In genomic region chr1:247331526-247332214, GRCh38 we compare ENCODE assay signal across 7 cellular contexts. TPM values are rescaled to one million over a fixed set of nuclear protein-coding genes. Genes with fewer than 3 reads are reported as not detected.
A peak's percentile ranks its signal among the peaks of the same experiment; 100 is the strongest.
DNase-seq lines count a peak whose midpoint lies in the region; ATAC-seq, FAIRE-seq and TF ChIP-seq lines count a peak whose summit lies in the region.

Gene ZNF496, minus strand, starts transcription at chr1:247331867. Its CDS starts 2,289 bp downstream, at chr1:247329578.

- peaks cover 72% of the 10 kb centered on the region for H4K20me1 ChIP-seq in astrocyte (ENCODE audit: insufficient read depth, low read length)

- peak within 1 kb of the TSS; percentile 32 for H3K27ac Mint-ChIP-seq in T-helper 17 cell
- peak within 1 kb of the TSS; percentile 72 for H3K27ac Mint-ChIP-seq in astrocyte (ENCODE audit: unreplicated experiment)

- H3K36me3 Mint-ChIP-seq in T-helper 17 cell (ENCODE audit: low read depth), result peaks cover 2% of the 10 kb centered on the region
- peaks cover 10% of the 10 kb centered on the region for H3K36me3 Mint-ChIP-seq in astrocyte (ENCODE audit: low read depth, unreplicated experiment)

- H3K4me1 Mint-ChIP-seq in T-helper 17 cell, result peaks cover 18% of the 10 kb centered on the region
- peaks cover 30% of the 10 kb centered on the region for H3K4me1 Mint-ChIP-seq in astrocyte (ENCODE audit: low read depth, unreplicated experiment)

- no peaks in the 10 kb centered on the region for H3K27me3 ChIP-seq in astrocyte (ENCODE audit: insufficient read depth, low read length)

- H3K27ac ChIP-seq in astrocyte (ENCODE audit: low read depth, low read length), result peak within 1 kb of the TSS; percentile 85

- H3K79me2 ChIP-seq in astrocyte (ENCODE audit: insufficient read depth, low read length), result peaks cover 75% of the 10 kb centered on the region

- peak within 1 kb of the TSS; percentile 89 for H2AFZ ChIP-seq in astrocyte (ENCODE audit: low read depth, low read length)

- DNase-seq in NCI-H1417 (lab: John Stamatoyannopoulos, UW), result peak; percentile 73 to 82 (median 81)
- DNase-seq in T-helper 17 cell, result peak in 2 of 3 donors; percentile 11 to 23
- peak; percentile 82 for DNase-seq in astrocyte (ENCODE audit: low read depth)
- DNase-seq in hepatic stellate cell (ENCODE audit: low spot score), result peak; percentile 87
- peak; percentile 50 for DNase-seq in renal cortical epithelial cell (ENCODE audit: low read depth)

- peak within 1 kb of the TSS; percentile 70 for H3K4me3 ChIP-seq in astrocyte (ENCODE audit: insufficient read depth, low read depth, low read length)

- H3K4me3 Mint-ChIP-seq in T-helper 17 cell, result peak within 1 kb of the TSS; percentile 96
- H3K4me3 Mint-ChIP-seq in astrocyte (ENCODE audit: unreplicated experiment), result peak within 1 kb of the TSS; percentile 85

- no peak for FAIRE-seq in astrocyte (lab: Jason Lieb, UNC)

- H3K4me1 ChIP-seq in astrocyte (ENCODE audit: insufficient read depth, low read length), result peaks cover 30% of the 10 kb centered on the region

- peak within 1 kb of the TSS; percentile 97 for H3K4me2 ChIP-seq in astrocyte (ENCODE audit: low read length)

- H3K9ac ChIP-seq in astrocyte (ENCODE audit: low read length), result peak within 1 kb of the TSS; percentile 96

- ATAC-seq in HG02798 (IDR thresholded peaks at IDR 0.05; ENCODE audit: poor library complexity, unreplicated experiment) (peak; percentile 73), T-helper 17 cell (peak; percentile 67)

- peaks cover 5% of the 10 kb centered on the region for H3K36me3 ChIP-seq in astrocyte (ENCODE audit: insufficient read depth, low read length)

- no peak for TF ChIP-seq CTCF in astrocyte (IDR thresholded peaks at IDR 0.05; ENCODE audit: insufficient read depth, low read depth, low read length)

- TF ChIP-seq POLR2A in GM15510 (IDR thresholded peaks at IDR 0.05; ENCODE audit: borderline replicate concordance, extremely low read depth, insufficient read length), result peak; percentile 48

- H3K27me3 Mint-ChIP-seq in T-helper 17 cell (no peaks in the 10 kb centered on the region), astrocyte (ENCODE audit: low read depth, unreplicated experiment) (no peaks in the 10 kb centered on the region)

- no peaks in the 10 kb centered on the region for H3K9me3 Mint-ChIP-seq in astrocyte (ENCODE audit: unreplicated experiment)

- H3K9me3 ChIP-seq in T-helper 17 cell (ENCODE audit: control insufficient read depth, low read length, poor library complexity, severe bottlenecking), result no peaks in the 10 kb centered on the region
- no peaks in the 10 kb centered on the region for H3K9me3 ChIP-seq in astrocyte (ENCODE audit: insufficient read depth, low read depth, low read length)

RNA-seq across cellular contexts. Expression of gene ZNF496, which starts in this region (rescaled TPM):
- total RNA-seq in T-helper 17 cell (1 to 10 TPM; 5.4 to 8.1 TPM), astrocyte (30.3 and 30.5 TPM in 2 replicates), renal cortical epithelial cell (15.3 and 23.1 TPM in 2 replicates)

Comparison
In these comparisons a context has a peak if more than half of its experiments do, and no peak if none do; other contexts are left out.
1. Peak in every context shown above with its lines: DNase-seq, ATAC-seq, H3K4me3 ChIP-seq and H3K27ac ChIP-seq.
2. DNase-seq: peak in every context shown above with its lines; median percentile 87 in hepatic stellate cell; 82 in astrocyte; 81 in NCI-H1417; 50 in renal cortical epithelial cell; 17 in T-helper 17 cell.